Comparison of ENCODE assay signal across 23 cellular contexts in genomic region chr20:10680571-10680970, GRCh38. TPM values are rescaled to one million over a fixed set of nuclear protein-coding genes. Genes with fewer than 3 reads are reported as not detected.
DNase-seq lines count a peak whose midpoint lies in the region; ATAC-seq, FAIRE-seq and TF ChIP-seq lines count a peak whose summit lies in the region.
"Had no signal": no experiment of that assay in that cellular context is flagged by ENCODE, and none has a peak within 500 bp of the region (broad histone marks: within the 10 kb centered on the region; RNA-seq: fewer than 3 reads in every experiment).

No MANE protein-coding gene starts in this region.

- H4K20me1 ChIP-seq in HepG2 (ENCODE audit: insufficient read depth, low read length) (no peaks in the 10 kb centered on the region), HCT116 (ENCODE audit: insufficient read depth) (no peaks in the 10 kb centered on the region), IMR-90 (ENCODE audit: insufficient read depth, low read length) (no peaks in the 10 kb centered on the region), keratinocyte (ENCODE audit: control insufficient read depth, extremely low read depth, insufficient read depth, low read length) (no peaks in the 10 kb centered on the region)
- H4K20me1 ChIP-seq: BLaER1 had no signal

- no peaks in the 10 kb centered on the region for H3K27me3 Mint-ChIP-seq in osteocyte (ENCODE audit: unreplicated experiment)

- H3K79me2 ChIP-seq in HepG2 (ENCODE audit: insufficient read depth, low read length), result no peaks in the 10 kb centered on the region
- H3K79me2 ChIP-seq in HCT116 (ENCODE audit: insufficient read depth, low read length), result no peaks in the 10 kb centered on the region
- H3K79me2 ChIP-seq in keratinocyte (ENCODE audit: control insufficient read depth, insufficient read depth, low read length), result peaks cover under 1% of the 10 kb centered on the region

- no peak overlapping the region for H4K91ac ChIP-seq in IMR-90 (ENCODE audit: insufficient read depth, low read depth, low read length)

- ATAC-seq in HepG2, result no peak
- no peak for ATAC-seq in right lobe of liver
- no peak for ATAC-seq in HCT116
- no peak for ATAC-seq in IMR-90 (ENCODE audit: low read depth)
- ATAC-seq in HG03175 (IDR thresholded peaks at IDR 0.05; ENCODE audit: unreplicated experiment), result no peak

- FAIRE-seq in HepG2 (lab: Jason Lieb, UNC) (no peak), keratinocyte (lab: Jason Lieb, UNC) (peak; percentile 43)
- FAIRE-seq: G401.6, GM12891, GM19239 had no signal

- H2AFZ ChIP-seq in HepG2 (ENCODE audit: low read length), result no peak overlapping the region
- no peak overlapping the region for H2AFZ ChIP-seq in HCT116 (ENCODE audit: low read depth, low read length, poor library complexity, severe bottlenecking)
- no peak overlapping the region for H2AFZ ChIP-seq in IMR-90 (replicated peaks; ENCODE audit: low read length, poor library complexity)
- no peak overlapping the region for H2AFZ ChIP-seq in keratinocyte (ENCODE audit: control insufficient read depth, low read length)

- CTCF ChIA-PET in HepG2 (lab: Yijun Ruan, JAX; ENCODE audit: low intra/inter-chr PET ratio, low total read pairs) (no interaction called here), HCT116 (lab: Charles Lee) (no interaction called here), IMR-90 (lab: Yijun Ruan, JAX) (no interaction called here)

- no peaks in the 10 kb centered on the region; the same call in 1 of the 2 replicates for H3K9me1 ChIP-seq in IMR-90 (ENCODE audit: insufficient read depth, low read length)
- no peaks in the 10 kb centered on the region for H3K9me1 ChIP-seq in keratinocyte (ENCODE audit: control insufficient read depth, extremely low read depth, insufficient read depth, low read length)

- no peak for TF ChIP-seq POLR2A in HepG2 (IDR thresholded peaks at IDR 0.05; ENCODE audit: insufficient read depth in 1 of 2, low read depth in 2 of 2, low read length in 2 of 2)
- no peak for TF ChIP-seq POLR2A in right lobe of liver (IDR thresholded peaks at IDR 0.05)
- no peak for TF ChIP-seq POLR2A in HCT116 (IDR thresholded peaks at IDR 0.05; ENCODE audit: borderline replicate concordance, extremely low read depth, insufficient read depth, insufficient read length)
- no peak for TF ChIP-seq POLR2A in IMR-90 (IDR thresholded peaks at IDR 0.05; ENCODE audit: low read depth, low read length)

- H3K27me3 ChIP-seq in HepG2 (ENCODE audit: control insufficient read depth in 1 of 2, insufficient read depth in 2 of 2, low read length in 2 of 2) (no peaks in the 10 kb centered on the region), right lobe of liver (no peaks in the 10 kb centered on the region), HCT116 (ENCODE audit: insufficient read depth, low read length) (no peaks in the 10 kb centered on the region), IMR-90 (ENCODE audit: control insufficient read depth, insufficient read depth, low read length) (no peaks in the 10 kb centered on the region), keratinocyte (ENCODE audit: control insufficient read depth, extremely low read depth, insufficient read depth, low read length) (no peaks in the 10 kb centered on the region)
- H3K27me3 ChIP-seq: BLaER1 had no signal

- H3K27ac Mint-ChIP-seq in osteocyte (ENCODE audit: unreplicated experiment), result no peak overlapping the region
- H3K27ac Mint-ChIP-seq: CD14-positive monocyte; CD4-positive, alpha-beta memory T cell; CD4-positive, CD25-positive, alpha-beta regulatory T cell; CD8-positive, alpha-beta memory T cell had no signal

- H3K4me3 ChIP-seq in HepG2 (replicated peaks in 1 of 3; ENCODE audit: insufficient read depth in 1 of 3, low read depth in 2 of 3, low read length in 3 of 3) (no peak overlapping the region), right lobe of liver (no peak overlapping the region), HCT116 (replicated peaks in 1 of 2; ENCODE audit: low read depth in 1 of 2, low read length in 2 of 2) (no peak overlapping the region), IMR-90 (ENCODE audit: insufficient read depth, low read depth, low read length) (no peak overlapping the region), keratinocyte (ENCODE audit: control insufficient read depth in 2 of 3, extremely low read depth in 1 of 3, insufficient read depth in 2 of 3, low read depth in 1 of 3, low read length in 3 of 3) (no peak overlapping the region)
- H3K4me3 ChIP-seq: BLaER1 had no signal

- in situ Hi-C loops in HepG2 (cut with HindIII; ENCODE audit: extremely low pct_ligation_motif_present, low pct_unique_long_range_greater_than_20kb) (no loop called here), IMR-90 (cut with MboI; ENCODE audit: low sequenced_read_pairs) (no loop called here)

- peaks cover 3% of the 10 kb centered on the region for H3K9me3 Mint-ChIP-seq in osteocyte (ENCODE audit: unreplicated experiment)
- H3K9me3 Mint-ChIP-seq: CD14-positive monocyte; CD8-positive, alpha-beta memory T cell had no signal

- H2BK120ac ChIP-seq in IMR-90 (ENCODE audit: low read depth, low read length), result no peak overlapping the region

- 85% methylated on average over 4 of the region's 4 CpGs for WGBS in HepG2 (ENCODE audit: low lambda C conversion rate)
- 73% methylated on average over 4 of the region's 4 CpGs for WGBS in right lobe of liver (ENCODE audit: insufficient coverage, low coverage, low lambda C conversion rate, missing lambda C conversion rate)
- 67% methylated on average over 1 of the region's 4 CpGs; no CpG with 5 or more reads in 1 of the 2 experiments for WGBS in IMR-90 (ENCODE audit: extremely low coverage in 2 of 2, insufficient read length in 1 of 2), 2 experiments

- intact Hi-C loops in HepG2 (cut with micrococcal nuclease; ENCODE audit: unreplicated experiment) (no loop called here), right lobe of liver (cut with DNase I) (no loop called here), HCT116 (cut with micrococcal nuclease) (no loop called here), IMR-90 (cut with micrococcal nuclease) (no loop called here)

- H3K4me1 ChIP-seq in HepG2 (ENCODE audit: insufficient read depth, low read length), result peaks cover 4% of the 10 kb centered on the region
- no peaks in the 10 kb centered on the region for H3K4me1 ChIP-seq in right lobe of liver
- H3K4me1 ChIP-seq in HCT116 (ENCODE audit: control insufficient read depth in 1 of 2, insufficient read depth in 2 of 2, low read length in 2 of 2), result peaks cover under 1% of the 10 kb centered on the region in 2 experiments; a peak in 3 of 4 replicates
- no peaks in the 10 kb centered on the region for H3K4me1 ChIP-seq in IMR-90 (ENCODE audit: control insufficient read depth, insufficient read depth, low read length)
- peaks cover 20% of the 10 kb centered on the region for H3K4me1 ChIP-seq in keratinocyte (ENCODE audit: control insufficient read depth, extremely low read depth, insufficient read depth, low read length)
- H3K4me1 ChIP-seq: BE2C, BLaER1 had no signal

- TF ChIP-seq RAD21 in HepG2 (CRISPR knock-in tag; IDR thresholded peaks at IDR 0.05) (no peak), HCT116 (IDR thresholded peaks at IDR 0.05; ENCODE audit: low read depth) (no peak), IMR-90 (IDR thresholded peaks at IDR 0.05; ENCODE audit: low read length) (no peak)

- H2AK5ac ChIP-seq in IMR-90 (ENCODE audit: low read depth, low read length), result no peak overlapping the region

- H3K36me3 ChIP-seq in HepG2 (replicated peaks in 1 of 2; ENCODE audit: control insufficient read depth in 1 of 2, insufficient read depth in 2 of 2, low read length in 2 of 2) (no peaks in the 10 kb centered on the region), right lobe of liver (no peaks in the 10 kb centered on the region), HCT116 (ENCODE audit: control insufficient read depth in 1 of 2, insufficient read depth in 2 of 2, low read length in 2 of 2) (no peaks in the 10 kb centered on the region), IMR-90 (ENCODE audit: control insufficient read depth, insufficient read depth, low read length) (no peaks in the 10 kb centered on the region), keratinocyte (ENCODE audit: control insufficient read depth in 2 of 2, extremely low read depth in 1 of 2, insufficient read depth in 2 of 2, low read length in 2 of 2) (no peaks in the 10 kb centered on the region)
- H3K36me3 ChIP-seq: BE2C, BLaER1 had no signal

- H2BK5ac ChIP-seq in IMR-90 (ENCODE audit: low read depth, low read length, poor library complexity, severe bottlenecking), result no peak overlapping the region

- H3K4me1 Mint-ChIP-seq in osteocyte (ENCODE audit: unreplicated experiment), result peaks cover 29% of the 10 kb centered on the region
- H3K4me1 Mint-ChIP-seq: CD4-positive, alpha-beta memory T cell; CD4-positive, CD25-positive, alpha-beta regulatory T cell; CD8-positive, alpha-beta memory T cell had no signal

- dilution Hi-C loops in IMR-90 (cut with HindIII; ENCODE audit: low sequenced_read_pairs, unreplicated experiment) (no loop called here), keratinocyte (cut with MboI; ENCODE audit: extremely low pct_ligation_motif_present, low sequenced_read_pairs) (no loop called here)

- H3K27ac ChIP-seq in HepG2 (ENCODE audit: extremely low read length, insufficient read depth, low read length) (no peak overlapping the region), right lobe of liver (no peak overlapping the region), HCT116 (ENCODE audit: low read depth, low read length) (no peak overlapping the region), IMR-90 (ENCODE audit: insufficient read depth, low read length) (no peak overlapping the region), keratinocyte (ENCODE audit: control insufficient read depth, insufficient read depth, low read length) (no peak overlapping the region)
- H3K27ac ChIP-seq: 22Rv1, BLaER1 had no signal

- H3K79me1 ChIP-seq in IMR-90 (ENCODE audit: low read depth in 1 of 2, low read length in 2 of 2), result peaks cover under 1% of the 10 kb centered on the region in 2 experiments; a peak in 2 of 4 replicates

- H3K14ac ChIP-seq in IMR-90 (replicated peaks; ENCODE audit: low read depth, low read length), result no peak overlapping the region

- H2BK20ac ChIP-seq in IMR-90 (ENCODE audit: low read depth, low read length), result no peak overlapping the region

- BruUV-seq in HepG2 (replicated peaks; lab: Mats Ljungman, UMichigan), result no TSS peak
- BruUV-seq in HCT116 (replicated peaks; lab: Mats Ljungman, UMichigan), result no TSS peak
- BruUV-seq in IMR-90 (replicated peaks; lab: Mats Ljungman, UMichigan), result no TSS peak

- no peak overlapping the region for H2BK15ac ChIP-seq in IMR-90 (ENCODE audit: low read depth, low read length)

- DNase-seq in HepG2 (ENCODE audit: low spot score) (no peak), right lobe of liver (no peak), HCT116 (ENCODE audit: low read depth, low spot score) (no peak), IMR-90 (no peak), keratinocyte (ENCODE audit: low read depth, low spot score) (no peak), NOMO-1 treated with dmso at 0.1 percent for 144 hours (lab: John Stamatoyannopoulos, UW; ENCODE audit: unreplicated experiment) (no peak), osteocyte (ENCODE audit: extremely low spot score, unreplicated experiment) (no peak)
- DNase-seq: ACHN; BE2C; C1 segment of cervical spinal cord; CD4-positive, alpha-beta memory T cell; CD4-positive, CD25-positive, alpha-beta regulatory T cell; CD8-positive, alpha-beta memory T cell; COR-L47; DMS79 treated with DMSO at 0.1 percent for 48 hours; GF-D8 had no signal

- H3K4me2 ChIP-seq in HepG2 (ENCODE audit: low read depth, low read length) (no peak overlapping the region), HCT116 (ENCODE audit: low read length) (no peak overlapping the region), IMR-90 (ENCODE audit: low read depth, low read length) (no peak overlapping the region), keratinocyte (ENCODE audit: control insufficient read depth, extremely low read depth, insufficient read depth, low read depth, low read length) (no peak overlapping the region)
- H3K4me2 ChIP-seq: BLaER1 had no signal

- H3K23ac ChIP-seq in IMR-90 (ENCODE audit: low read depth, low read length), result no peak overlapping the region

- TF ChIP-seq CTCF in HepG2 (CRISPR knock-in tag; IDR thresholded peaks at IDR 0.05) (no peak), right lobe of liver (IDR thresholded peaks at IDR 0.05) (no peak), HCT116 (IDR thresholded peaks at IDR 0.05 in 2 of 3, conservative IDR thresholded peaks at IDR 0.05 in 1 of 3; ENCODE audit: borderline replicate concordance in 1 of 3, insufficient read depth in 1 of 3, low read depth in 2 of 3, low read length in 2 of 3) (no peak), IMR-90 (conservative IDR thresholded peaks at IDR 0.05; ENCODE audit: low read depth, low read length) (no peak), keratinocyte (optimal IDR thresholded peaks at IDR 0.05 in 1 of 3, IDR thresholded peaks at IDR 0.05 in 1 of 3, conservative IDR thresholded peaks at IDR 0.05 in 1 of 3; ENCODE audit: extremely low read depth in 1 of 3, insufficient read depth in 2 of 3, low read length in 3 of 3) (no peak), osteocyte (IDR thresholded peaks at IDR 0.05) (no peak)

- H3K9ac ChIP-seq in HepG2 (ENCODE audit: insufficient read depth, low read depth, low read length), result no peak overlapping the region
- H3K9ac ChIP-seq in HCT116 (ENCODE audit: low read length), result no peak overlapping the region
- no peak overlapping the region for H3K9ac ChIP-seq in IMR-90 (ENCODE audit: low read depth, low read length)
- no peak overlapping the region for H3K9ac ChIP-seq in keratinocyte (ENCODE audit: control insufficient read depth, extremely low read depth, insufficient read depth, low read length)
- H3K9ac ChIP-seq: BLaER1 had no signal

- no peak overlapping the region for H3K18ac ChIP-seq in IMR-90 (ENCODE audit: low read depth, low read length)

- no peaks in the 10 kb centered on the region for H3K9me2 ChIP-seq in HCT116 (ENCODE audit: insufficient read depth)

- H4K5ac ChIP-seq in IMR-90 (ENCODE audit: low read depth, low read length), result no peak overlapping the region

- H4K8ac ChIP-seq in IMR-90 (ENCODE audit: low read depth in 2 of 2, low read length in 2 of 2), result no peak overlapping the region

- H3K4me3 Mint-ChIP-seq in osteocyte (ENCODE audit: unreplicated experiment), result no peak overlapping the region
- H3K4me3 Mint-ChIP-seq: CD14-positive monocyte; CD4-positive, alpha-beta memory T cell; CD4-positive, CD25-positive, alpha-beta regulatory T cell had no signal

- POLR2A ChIA-PET in HepG2 (lab: Yijun Ruan, JAX) (no interaction called here), HCT116 (lab: Charles Lee) (no interaction called here), IMR-90 (lab: Charles Lee; ENCODE audit: unreplicated experiment) (no interaction called here)

- H3K9me3 ChIP-seq in HepG2 (ENCODE audit: low read length), result 0 out of 2 replicates have a peak, but pooled peaks cover 4% of the 10 kb centered on the region
- H3K9me3 ChIP-seq in right lobe of liver, result no peaks in the 10 kb centered on the region
- no peaks in the 10 kb centered on the region for H3K9me3 ChIP-seq in HCT116 (ENCODE audit: control insufficient read depth in 1 of 2, insufficient read depth in 1 of 2, low read depth in 1 of 2, low read length in 2 of 2)
- no peaks in the 10 kb centered on the region for H3K9me3 ChIP-seq in IMR-90 (ENCODE audit: control insufficient read depth, insufficient read depth, low read length)
- H3K9me3 ChIP-seq in keratinocyte (ENCODE audit: control insufficient read depth, low read depth, low read length), result no peaks in the 10 kb centered on the region
- H3K9me3 ChIP-seq: BE2C, BLaER1 had no signal

- no peak overlapping the region for H3K4ac ChIP-seq in IMR-90 (ENCODE audit: low read depth, low read length)

- H2AK9ac ChIP-seq in IMR-90 (replicated peaks; ENCODE audit: low read depth, low read length, poor library complexity), result no peak overlapping the region

- H3K36me3 Mint-ChIP-seq in osteocyte (ENCODE audit: unreplicated experiment), result no peaks in the 10 kb centered on the region
- H3K36me3 Mint-ChIP-seq: CD4-positive, alpha-beta memory T cell; CD4-positive, CD25-positive, alpha-beta regulatory T cell; CD8-positive, alpha-beta memory T cell had no signal

- RAD21 ChIA-PET in HCT116 (lab: Charles Lee; ENCODE audit: low non-redundant PET in 1 of 2, low total read pairs in 2 of 2, uncharacterized antibody in 2 of 2, unreplicated experiment in 2 of 2), result no interaction called here

- no peak for TF ChIP-seq EP300 in HepG2 (IDR thresholded peaks at IDR 0.05; ENCODE audit: low read depth in 2 of 2, low read length in 2 of 2)
- no peak for TF ChIP-seq EP300 in HepG2 (CRISPR knock-in tag; IDR thresholded peaks at IDR 0.05; ENCODE audit: borderline replicate concordance)

- H3K56ac ChIP-seq in IMR-90 (ENCODE audit: extremely low read depth, insufficient read depth, low read length), result no peak overlapping the region

RNA-seq across cellular contexts. Expression of gene JAG1, which starts 6.8 kb away (rescaled TPM):
- total RNA-seq in HepG2 (2016; rRNA removed; fragmentation: Illumina TruSeq; extraction: Trizol) (18.1 and 56.3 TPM in 2 replicates), right lobe of liver (1 to 10 TPM; 3.1 to 8.5 (median 6.7) TPM), HCT116 (2021; ENCODE audit: unreplicated experiment) (31.9 TPM), IMR-90 (2012; rRNA removed) (19.4 and 22.6 TPM in 2 replicates), osteocyte (246 and 254 TPM in 2 replicates)
- 30.6 and 34.3 TPM in 2 replicates for total RNA-seq in HepG2 (2016; cell fraction: cytosol; rRNA removed; fragmentation: Illumina TruSeq; extraction: Trizol; ENCODE audit: low read depth)
- 15.5 and 55.3 TPM in 2 replicates for total RNA-seq in HepG2 (2016; cell fraction: insoluble cytoplasmic fraction; rRNA removed; fragmentation: Illumina TruSeq; extraction: Trizol)
- total RNA-seq in HepG2 (2016; cell fraction: membrane; rRNA removed; fragmentation: Illumina TruSeq; extraction: Trizol), result 13.4 and 15.1 TPM in 2 replicates
- 102 and 121 TPM in 2 replicates for total RNA-seq in HepG2 (2016; cell fraction: nucleus; rRNA removed; fragmentation: Illumina TruSeq; extraction: Trizol)
- polyA plus RNA-seq in HepG2 (2011; rRNA removed) (43.0 and 47.1 TPM in 2 replicates), IMR-90 (2012; rRNA removed) (9.4 and 10.2 TPM in 2 replicates), keratinocyte (82.1 to 117 TPM (median 84.2 TPM) in 3 replicates)
- polyA plus RNA-seq in HepG2 (2011; cell fraction: cytosol; rRNA removed), result 33.0 and 33.7 TPM in 2 replicates
- 120 and 155 TPM in 2 replicates for polyA plus RNA-seq in HepG2 (2011; cell fraction: nucleus; rRNA removed)
- polyA plus RNA-seq in HepG2 (2012), result 35.8 and 54.0 TPM in 2 replicates
- 0.86 and 1.3 TPM in 2 replicates for polyA plus RNA-seq in HepG2 (2016; cell fraction: cytosol; fragmentation: Illumina TruSeq; extraction: Trizol; ENCODE audit: low read depth)
- 9.4 and 10.2 TPM in 2 replicates for polyA plus RNA-seq in HepG2 (2016; cell fraction: insoluble cytoplasmic fraction; fragmentation: Illumina TruSeq; extraction: Trizol; ENCODE audit: low read depth)
- polyA plus RNA-seq in HepG2 (2016; cell fraction: membrane; fragmentation: Illumina TruSeq; extraction: Trizol; ENCODE audit: low read depth), result 2.2 and 3.0 TPM in 2 replicates
- polyA plus RNA-seq in HepG2 (2016; cell fraction: nucleus; fragmentation: Illumina TruSeq; extraction: Trizol; ENCODE audit: insufficient read depth, low read depth), result 112 and 122 TPM in 2 replicates
- 8.0 and 192 TPM in 2 replicates for polyA minus RNA-seq in HepG2 (2011; rRNA and poly(A)+ RNA removed; ENCODE audit: low replicate concordance)
- 103 and 108 TPM in 2 replicates for polyA minus RNA-seq in HepG2 (2011; cell fraction: cytosol; rRNA and poly(A)+ RNA removed)
- 248 and 302 TPM in 2 replicates for polyA minus RNA-seq in HepG2 (2011; cell fraction: nucleus; rRNA and poly(A)+ RNA removed)
- 25.3 and 25.7 TPM in 2 replicates for polyA plus RNA-seq in HCT116 (2012)
- polyA plus RNA-seq in IMR-90 (2012; cell fraction: cytosol; rRNA removed), result 6.4 and 9.4 TPM in 2 replicates
- 32.3 and 70.8 TPM in 2 replicates for polyA plus RNA-seq in IMR-90 (2012; cell fraction: nucleus; rRNA removed; ENCODE audit: low replicate concordance)
- 69.6 TPM for polyA plus RNA-seq in keratinocyte (2011; ENCODE audit: low read depth)
- polyA plus RNA-seq in keratinocyte (2011; cell fraction: cytosol; rRNA removed), result 27.6 and 29.1 TPM in 2 replicates
- 356 and 357 TPM in 2 replicates for polyA plus RNA-seq in keratinocyte (2011; cell fraction: nucleus; rRNA removed)
- 37.1 and 115 TPM in 2 replicates for polyA plus RNA-seq in keratinocyte (2012; ENCODE audit: low replicate concordance)
- polyA minus RNA-seq in keratinocyte, result 306 to 390 TPM (median 389 TPM) in 3 replicates
- polyA minus RNA-seq in keratinocyte (2011; cell fraction: cytosol; rRNA and poly(A)+ RNA removed), result 89.8 TPM
- 497 and 766 TPM in 2 replicates for polyA minus RNA-seq in keratinocyte (2011; cell fraction: nucleus; rRNA and poly(A)+ RNA removed)

Comparison
In these comparisons a context has a peak if more than half of its experiments do, and no peak if none do; other contexts are left out.
1. Of the 20 proteins assayed by ChIP-seq in both HepG2 and HCT116: peak only in HepG2: CEBPB; only in HCT116: none; in both: none; in neither: 19.